In genomic region chr9:653421-653820, GRCh38 we compare ENCODE assay signal across 24 cellular contexts.
A peak's percentile ranks its signal among the peaks of the same experiment; 100 is the strongest.
DNase-seq lines count a peak whose midpoint lies in the region; ATAC-seq and TF ChIP-seq lines count a peak whose summit lies in the region.
"Had no signal": no experiment of that assay in that cellular context is flagged by ENCODE, and none has a peak within 500 bp of the region (broad histone marks: within the 10 kb centered on the region; RNA-seq: fewer than 3 reads in every experiment).

No MANE protein-coding gene starts in this region.

- no peaks in the 10 kb centered on the region for H4K20me1 ChIP-seq in MM.1S (ENCODE audit: insufficient read depth, low read length)

- H3K27ac Mint-ChIP-seq in WTC11 (no peak overlapping the region; the same call in 1 of the 2 replicates), osteocyte (ENCODE audit: unreplicated experiment) (no peak overlapping the region)
- H3K27ac Mint-ChIP-seq: activated naive CD4-positive, alpha-beta T cell treated with anti-CD3 and anti-CD28 coated beads, Interleukin-2, amount 10 ng/mL, durations not matched to agents 7 days and 5 days; memory B cell; progenitor cell of endocrine pancreas; stimulated activated naive CD8-positive, alpha-beta T cell treated with anti-CD3 and anti-CD28 coated beads, Interleukin-15, Interleukin-2, amounts not matched to agents 100 ng/mL and 50 ng/mL, for 24 hours had no signal

- no peaks in the 10 kb centered on the region for H3K36me3 ChIP-seq in heart left ventricle
- no peaks in the 10 kb centered on the region for H3K36me3 ChIP-seq in MM.1S (replicated peaks; ENCODE audit: insufficient read depth, low read length)
- no peaks in the 10 kb centered on the region for H3K36me3 ChIP-seq in esophagus squamous epithelium
- H3K36me3 ChIP-seq in subcutaneous abdominal adipose tissue (ENCODE audit: control insufficient read depth in 5 of 5, insufficient read depth in 5 of 5, low read length in 5 of 5), result no peaks in the 10 kb centered on the region
- no peaks in the 10 kb centered on the region for H3K36me3 ChIP-seq in body of pancreas (replicated peaks in 1 of 2; ENCODE audit: insufficient read depth in 1 of 2, low read depth in 2 of 2)
- H3K36me3 ChIP-seq: tibial nerve had no signal

- CTCF ChIA-PET in WTC11 (lab: Charles Lee), result no interaction called here

- peak overlapping the region in 11 of 12 donors; percentile 3 to 86 (median 56) for H3K27ac ChIP-seq in heart left ventricle
- peak overlapping the region; percentile 56; the same call in 1 of the 2 replicates for H3K27ac ChIP-seq in MM.1S (ENCODE audit: low read length)
- peak overlapping the region; percentile 40 to 63 (median 52) for H3K27ac ChIP-seq in esophagus squamous epithelium
- peak overlapping the region; percentile 88 for H3K27ac ChIP-seq in subcutaneous abdominal adipose tissue (ENCODE audit: low read depth, low read length)
- no peak overlapping the region for H3K27ac ChIP-seq in body of pancreas
- H3K27ac ChIP-seq: tibial nerve had no signal

- DNase-seq in heart left ventricle (no peak), left cardiac atrium (no peak), MM.1S (peak; percentile 68), esophagus squamous epithelium (lab: John Stamatoyannopoulos, UW) (no peak), WTC11 (ENCODE audit: low spot score) (no peak), osteocyte (ENCODE audit: extremely low spot score, unreplicated experiment) (no peak), body of pancreas (no peak)
- DNase-seq: activated CD4-positive, alpha-beta T cell treated with anti-CD3 and anti-CD28 coated beads, Interleukin-2, amount 50 U/mL, for 1 hour; activated naive CD4-positive, alpha-beta T cell treated with anti-CD3 and anti-CD28 coated beads, Interleukin-2, amount 10 ng/mL, durations not matched to agents 7 days and 5 days; amniotic stem cell; DMS153; effector memory CD4-positive, alpha-beta T cell; GDM1; head of caudate nucleus; NCI-H446 treated with DMSO at 0.1 percent for 48 hours; SW 1271; T1000 had no signal

- H3K9me3 ChIP-seq in heart left ventricle, result no peaks in the 10 kb centered on the region
- no peaks in the 10 kb centered on the region for H3K9me3 ChIP-seq in MM.1S (replicated peaks; ENCODE audit: insufficient read depth, low read length)
- no peaks in the 10 kb centered on the region for H3K9me3 ChIP-seq in esophagus squamous epithelium
- no peaks in the 10 kb centered on the region for H3K9me3 ChIP-seq in subcutaneous abdominal adipose tissue (ENCODE audit: control insufficient read depth in 5 of 5, low read length in 5 of 5)
- no peaks in the 10 kb centered on the region for H3K9me3 ChIP-seq in body of pancreas
- H3K9me3 ChIP-seq: tibial nerve had no signal

- H3K9ac ChIP-seq in MM.1S (ENCODE audit: low read length) (no peak overlapping the region), subcutaneous abdominal adipose tissue (ENCODE audit: low read length in 5 of 5) (peak overlapping the region in 2 of 5 donors; percentile 13 to 29)

- intact Hi-C loops in heart left ventricle (cut with DNase I) (loop anchor here in 2 of 10 donors (5.0 kb wide), 2 partner anchors 39 to 89 kb away; no protein-coding TSS in a partner anchor), left cardiac atrium (cut with DNase I) (loop anchor here in 1 of 2 donors (5.0 kb wide), 1 partner anchor 39 kb away; no protein-coding TSS in a partner anchor), esophagus squamous epithelium (cut with DNase I) (no loop called here), body of pancreas (cut with DNase I) (no loop called here)

- TF ChIP-seq POLR2A in heart left ventricle (IDR thresholded peaks at IDR 0.05) (no peak), esophagus squamous epithelium (IDR thresholded peaks at IDR 0.05) (no peak), body of pancreas (IDR thresholded peaks at IDR 0.05) (no peak)

- H3K4me2 ChIP-seq in MM.1S (ENCODE audit: low read depth, low read length), result peak overlapping the region; percentile 52

- H2AFZ ChIP-seq in MM.1S (ENCODE audit: low read length), result no peak overlapping the region

- H3K4me3 ChIP-seq in heart left ventricle (peak overlapping the region in 2 of 12 donors; percentile 29 to 35), MM.1S (ENCODE audit: low read length) (peak overlapping the region; percentile 11; the same call in 1 of the 2 replicates), esophagus squamous epithelium (no peak overlapping the region), subcutaneous abdominal adipose tissue (ENCODE audit: low read depth in 1 of 5, low read length in 5 of 5) (peak overlapping the region; percentile 0 to 48 (median 19)), body of pancreas (no peak overlapping the region)
- H3K4me3 ChIP-seq: K562, tibial nerve had no signal

- H3K4me1 Mint-ChIP-seq in WTC11, result peaks cover 77% of the 10 kb centered on the region
- peaks cover 6% of the 10 kb centered on the region for H3K4me1 Mint-ChIP-seq in osteocyte (ENCODE audit: unreplicated experiment)

- no peaks in the 10 kb centered on the region for H3K36me3 Mint-ChIP-seq in WTC11
- no peaks in the 10 kb centered on the region for H3K36me3 Mint-ChIP-seq in osteocyte (ENCODE audit: unreplicated experiment)
- H3K36me3 Mint-ChIP-seq: activated naive CD4-positive, alpha-beta T cell treated with anti-CD3 and anti-CD28 coated beads, Interleukin-2, amount 10 ng/mL, durations not matched to agents 7 days and 5 days; memory B cell had no signal

- POLR2A ChIA-PET in WTC11 (lab: Charles Lee), result no interaction called here

- no peaks in the 10 kb centered on the region for H3K27me3 Mint-ChIP-seq in WTC11 (ENCODE audit: low read depth)
- no peaks in the 10 kb centered on the region for H3K27me3 Mint-ChIP-seq in osteocyte (ENCODE audit: unreplicated experiment)
- H3K27me3 Mint-ChIP-seq: activated naive CD4-positive, alpha-beta T cell treated with anti-CD3 and anti-CD28 coated beads, Interleukin-2, amount 10 ng/mL, durations not matched to agents 7 days and 5 days; memory B cell; progenitor cell of endocrine pancreas; stimulated activated naive CD8-positive, alpha-beta T cell treated with anti-CD3 and anti-CD28 coated beads, Interleukin-15, Interleukin-2, amounts not matched to agents 100 ng/mL and 50 ng/mL, for 24 hours had no signal

- no peak overlapping the region for H3K4me3 Mint-ChIP-seq in WTC11
- H3K4me3 Mint-ChIP-seq in osteocyte (ENCODE audit: unreplicated experiment), result no peak overlapping the region
- H3K4me3 Mint-ChIP-seq: activated naive CD4-positive, alpha-beta T cell treated with anti-CD3 and anti-CD28 coated beads, Interleukin-2, amount 10 ng/mL, durations not matched to agents 7 days and 5 days; memory B cell; stimulated activated naive CD8-positive, alpha-beta T cell treated with anti-CD3 and anti-CD28 coated beads, Interleukin-15, Interleukin-2, amounts not matched to agents 100 ng/mL and 50 ng/mL, for 24 hours had no signal

- WGBS in heart left ventricle, 4 donors, result 57 to 73% (median 66%) methylated on average over 2 of the region's 2 CpGs
- 45 to 52% methylated on average over 2 of the region's 2 CpGs for WGBS in esophagus squamous epithelium, 2 donors
- 85 to 90% methylated on average over 2 of the region's 2 CpGs for WGBS in body of pancreas, 2 donors

- peaks cover 15% of the 10 kb centered on the region; the same call in 1 of the 2 replicates for H3K79me2 ChIP-seq in MM.1S (ENCODE audit: low read length)

- ATAC-seq in heart left ventricle (no peak), left cardiac atrium (no peak), WTC11 (no peak), body of pancreas (no peak)
- ATAC-seq: HCT116, K562 had no signal

- H3K9me3 Mint-ChIP-seq in WTC11 (no peaks in the 10 kb centered on the region), osteocyte (ENCODE audit: unreplicated experiment) (no peaks in the 10 kb centered on the region)
- H3K9me3 Mint-ChIP-seq: activated naive CD4-positive, alpha-beta T cell treated with anti-CD3 and anti-CD28 coated beads, Interleukin-2, amount 10 ng/mL, durations not matched to agents 7 days and 5 days; memory B cell; stimulated activated naive CD8-positive, alpha-beta T cell treated with anti-CD3 and anti-CD28 coated beads, Interleukin-15, Interleukin-2, amounts not matched to agents 100 ng/mL and 50 ng/mL, for 24 hours had no signal

- H3K27me3 ChIP-seq in heart left ventricle (no peaks in the 10 kb centered on the region), MM.1S (replicated peaks; ENCODE audit: insufficient read depth, low read length) (no peaks in the 10 kb centered on the region), esophagus squamous epithelium (no peaks in the 10 kb centered on the region), subcutaneous abdominal adipose tissue (ENCODE audit: control insufficient read depth in 5 of 5, insufficient read depth in 4 of 5, low read length in 5 of 5) (no peaks in the 10 kb centered on the region), body of pancreas (no peaks in the 10 kb centered on the region)
- H3K27me3 ChIP-seq: tibial nerve had no signal

- peaks cover 19% of the 10 kb centered on the region for H3F3A ChIP-seq in MM.1S (ENCODE audit: insufficient read depth, low read length)

- no peaks in the 10 kb centered on the region for H3K9me2 ChIP-seq in MM.1S (replicated peaks; ENCODE audit: insufficient read depth, low read length)

- peaks cover 8 to 93% (median 70%) of the 10 kb centered on the region in 12 donors for H3K4me1 ChIP-seq in heart left ventricle
- peaks cover 48% of the 10 kb centered on the region for H3K4me1 ChIP-seq in MM.1S (ENCODE audit: low read length)
- H3K4me1 ChIP-seq in esophagus squamous epithelium, result peaks cover 31 to 85% (median 32%) of the 10 kb centered on the region in 3 donors
- H3K4me1 ChIP-seq in subcutaneous abdominal adipose tissue (ENCODE audit: control insufficient read depth in 5 of 5, insufficient read depth in 5 of 5, low read length in 5 of 5), result peaks cover 8 to 70% (median 57%) of the 10 kb centered on the region in 5 donors
- peaks cover 13% of the 10 kb centered on the region for H3K4me1 ChIP-seq in body of pancreas

- TF ChIP-seq CTCF in heart left ventricle (IDR thresholded peaks at IDR 0.05) (no peak), MM.1S (IDR thresholded peaks at IDR 0.05; ENCODE audit: low read length) (no peak), esophagus squamous epithelium (IDR thresholded peaks at IDR 0.05) (no peak), WTC11 (IDR thresholded peaks at IDR 0.05) (no peak), osteocyte (IDR thresholded peaks at IDR 0.05) (no peak), body of pancreas (IDR thresholded peaks at IDR 0.05) (no peak)

TF ChIP-seq in WTC11, 78 proteins besides CTCF, POLR2A, EP300 and RAD21 (continues in another document):
- no peak for TF ChIP-seq ETV6 (CRISPR knock-in tag; IDR thresholded peaks at IDR 0.05)
- no peak for TF ChIP-seq ZNF671 (CRISPR knock-in tag; IDR thresholded peaks at IDR 0.05)
- no peak for TF ChIP-seq ZNF219 (CRISPR knock-in tag; IDR thresholded peaks at IDR 0.05; ENCODE audit: borderline replicate concordance)
- TF ChIP-seq ESRRA (CRISPR knock-in tag; IDR thresholded peaks at IDR 0.05; ENCODE audit: borderline replicate concordance), result no peak
- no peak for TF ChIP-seq TP53 (CRISPR knock-in tag; IDR thresholded peaks at IDR 0.05)
- no peak for TF ChIP-seq GTF2I (CRISPR knock-in tag; conservative IDR thresholded peaks at IDR 0.05)
- TF ChIP-seq CBFB (CRISPR knock-in tag; IDR thresholded peaks at IDR 0.05; ENCODE audit: low read depth), result no peak
- TF ChIP-seq NR1H2 (CRISPR knock-in tag; IDR thresholded peaks at IDR 0.05), result no peak

Comparison
In these comparisons a context has a peak if more than half of its experiments do, and no peak if none do; other contexts are left out.
1. H3K27ac ChIP-seq: peak in heart left ventricle (11 of 12), MM.1S (single experiment), esophagus squamous epithelium (4 of 4) and subcutaneous abdominal adipose tissue (single experiment); none in body of pancreas (0 of 4).
2. H3K4me3 ChIP-seq: peak in MM.1S (single experiment) and subcutaneous abdominal adipose tissue (5 of 5); none in esophagus squamous epithelium (0 of 4) and body of pancreas (0 of 2).